Comparison of ENCODE assay signal across 1 cellular context in the genomic region with DNA sequence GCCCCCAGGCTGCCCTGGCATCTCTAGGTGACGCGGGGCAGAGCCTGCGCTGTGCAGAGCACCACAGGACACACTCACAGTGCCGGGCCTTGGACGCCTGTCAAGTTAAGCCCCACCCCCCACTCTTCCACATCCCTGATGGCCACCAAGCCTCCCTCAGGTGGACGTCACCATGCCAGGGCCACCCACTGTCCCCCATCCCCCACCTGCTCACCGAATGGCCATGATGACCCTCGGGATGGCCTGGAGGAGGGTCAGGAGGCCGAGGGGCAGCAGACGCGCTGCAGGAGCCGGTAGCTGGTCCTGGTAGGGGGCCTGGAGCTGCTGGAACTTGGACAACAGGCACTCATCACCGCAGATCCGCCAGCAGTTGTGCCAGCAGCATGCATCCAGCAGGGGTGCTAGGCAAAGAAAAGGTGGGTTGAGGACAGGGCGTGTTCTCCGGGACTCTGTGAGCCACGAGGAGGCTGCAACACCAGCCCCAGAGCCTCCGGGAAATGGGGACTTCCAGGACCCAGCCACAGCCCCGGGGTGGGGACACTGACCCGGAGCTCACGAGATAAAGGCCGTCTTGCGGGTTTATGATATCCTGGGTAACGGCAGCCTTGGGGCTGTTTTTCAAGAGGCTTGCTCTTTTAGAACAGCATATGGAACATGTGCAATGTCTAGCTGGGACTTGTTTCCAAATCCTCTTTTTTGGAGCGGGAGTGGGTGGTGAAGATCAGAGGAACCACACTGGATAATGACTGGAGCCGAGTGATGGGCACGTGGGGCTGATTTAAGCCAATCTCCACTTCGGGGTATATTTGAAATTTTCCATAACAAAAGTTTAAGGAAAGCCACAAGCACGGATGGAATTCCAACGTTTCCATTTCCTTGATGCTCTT.
TF ChIP-seq lines count a peak whose summit lies in the region.

No MANE protein-coding gene starts in this region.

TF ChIP-seq in K562, 482 proteins besides CTCF, POLR2A, EP300 and RAD21 (continued from another document and continues in another):
- TF ChIP-seq, protein P1, sequence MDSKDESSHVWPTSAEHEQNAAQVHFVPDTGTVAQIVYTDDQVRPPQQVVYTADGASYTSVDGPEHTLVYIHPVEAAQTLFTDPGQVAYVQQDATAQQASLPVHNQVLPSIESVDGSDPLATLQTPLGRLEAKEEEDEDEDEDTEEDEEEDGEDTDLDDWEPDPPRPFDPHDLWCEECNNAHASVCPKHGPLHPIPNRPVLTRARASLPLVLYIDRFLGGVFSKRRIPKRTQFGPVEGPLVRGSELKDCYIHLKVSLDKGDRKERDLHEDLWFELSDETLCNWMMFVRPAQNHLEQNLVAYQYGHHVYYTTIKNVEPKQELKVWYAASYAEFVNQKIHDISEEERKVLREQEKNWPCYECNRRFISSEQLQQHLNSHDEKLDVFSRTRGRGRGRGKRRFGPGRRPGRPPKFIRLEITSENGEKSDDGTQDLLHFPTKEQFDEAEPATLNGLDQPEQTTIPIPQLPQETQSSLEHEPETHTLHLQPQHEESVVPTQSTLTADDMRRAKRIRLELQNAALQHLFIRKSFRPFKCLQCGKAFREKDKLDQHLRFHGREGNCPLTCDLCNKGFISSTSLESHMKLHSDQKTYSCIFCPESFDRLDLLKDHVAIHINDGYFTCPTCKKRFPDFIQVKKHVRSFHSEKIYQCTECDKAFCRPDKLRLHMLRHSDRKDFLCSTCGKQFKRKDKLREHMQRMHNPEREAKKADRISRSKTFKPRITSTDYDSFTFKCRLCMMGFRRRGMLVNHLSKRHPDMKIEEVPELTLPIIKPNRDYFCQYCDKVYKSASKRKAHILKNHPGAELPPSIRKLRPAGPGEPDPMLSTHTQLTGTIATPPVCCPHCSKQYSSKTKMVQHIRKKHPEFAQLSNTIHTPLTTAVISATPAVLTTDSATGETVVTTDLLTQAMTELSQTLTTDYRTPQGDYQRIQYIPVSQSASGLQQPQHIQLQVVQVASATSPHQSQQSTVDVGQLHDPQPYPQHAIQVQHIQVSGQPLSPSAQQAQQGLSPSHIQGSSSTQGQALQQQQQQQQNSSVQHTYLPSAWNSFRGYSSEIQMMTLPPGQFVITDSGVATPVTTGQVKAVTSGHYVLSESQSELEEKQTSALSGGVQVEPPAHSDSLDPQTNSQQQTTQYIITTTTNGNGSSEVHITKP (IDR thresholded peaks at IDR 0.05; ENCODE audit: partially characterized antibody), result peak; percentile 51
- TF ChIP-seq, protein P2, sequence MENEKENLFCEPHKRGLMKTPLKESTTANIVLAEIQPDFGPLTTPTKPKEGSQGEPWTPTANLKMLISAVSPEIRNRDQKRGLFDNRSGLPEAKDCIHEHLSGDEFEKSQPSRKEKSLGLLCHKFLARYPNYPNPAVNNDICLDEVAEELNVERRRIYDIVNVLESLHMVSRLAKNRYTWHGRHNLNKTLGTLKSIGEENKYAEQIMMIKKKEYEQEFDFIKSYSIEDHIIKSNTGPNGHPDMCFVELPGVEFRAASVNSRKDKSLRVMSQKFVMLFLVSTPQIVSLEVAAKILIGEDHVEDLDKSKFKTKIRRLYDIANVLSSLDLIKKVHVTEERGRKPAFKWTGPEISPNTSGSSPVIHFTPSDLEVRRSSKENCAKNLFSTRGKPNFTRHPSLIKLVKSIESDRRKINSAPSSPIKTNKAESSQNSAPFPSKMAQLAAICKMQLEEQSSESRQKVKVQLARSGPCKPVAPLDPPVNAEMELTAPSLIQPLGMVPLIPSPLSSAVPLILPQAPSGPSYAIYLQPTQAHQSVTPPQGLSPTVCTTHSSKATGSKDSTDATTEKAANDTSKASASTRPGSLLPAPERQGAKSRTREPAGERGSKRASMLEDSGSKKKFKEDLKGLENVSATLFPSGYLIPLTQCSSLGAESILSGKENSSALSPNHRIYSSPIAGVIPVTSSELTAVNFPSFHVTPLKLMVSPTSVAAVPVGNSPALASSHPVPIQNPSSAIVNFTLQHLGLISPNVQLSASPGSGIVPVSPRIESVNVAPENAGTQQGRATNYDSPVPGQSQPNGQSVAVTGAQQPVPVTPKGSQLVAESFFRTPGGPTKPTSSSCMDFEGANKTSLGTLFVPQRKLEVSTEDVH (IDR thresholded peaks at IDR 0.05; ENCODE audit: low read depth, partially characterized antibody), result no peak
- TF ChIP-seq NFIX (CRISPR knock-in tag; IDR thresholded peaks at IDR 0.05; ENCODE audit: low read depth) (no peak), CBX8 (IDR thresholded peaks at IDR 0.05; ENCODE audit: borderline replicate concordance, extremely low read depth, low read depth, low read length, poor library complexity, severe bottlenecking) (no peak), WHSC1 (IDR thresholded peaks at IDR 0.05; ENCODE audit: low read length) (no peak), PHB (CRISPR knock-in tag; IDR thresholded peaks at IDR 0.05) (no peak), KDM5B (IDR thresholded peaks at IDR 0.05; ENCODE audit: insufficient replicate concordance, low read depth, low read length) (peak; percentile 59), PHF8 (IDR thresholded peaks at IDR 0.05; ENCODE audit: borderline replicate concordance, low read length) (peak; percentile 62; the same call in 1 of the 2 replicates), HDGF (IDR thresholded peaks at IDR 0.05) (peak; percentile 84; the same call in 1 of the 2 replicates), GTF2F1 (IDR thresholded peaks at IDR 0.05; ENCODE audit: low read depth, low read length) (no peak), GTF2E2 (tag; IDR thresholded peaks at IDR 0.05) (peak; percentile 49; the same call in 1 of the 2 replicates), CREB1 (IDR thresholded peaks at IDR 0.05) (no peak), CREB1 (CRISPR knock-in tag; IDR thresholded peaks at IDR 0.05) (0 out of 2 replicates have a peak, but pooled peaks have one; percentile 37), NR2C2 (CRISPR knock-in tag; IDR thresholded peaks at IDR 0.05) (no peak), NR2C2 (tag; IDR thresholded peaks at IDR 0.05) (peak; percentile 62), KLF16 (IDR thresholded peaks at IDR 0.05) (no peak), ATF6 (CRISPR knock-in tag; IDR thresholded peaks at IDR 0.05) (0 out of 2 replicates have a peak, but pooled peaks have one; percentile 25), ZNF77 (CRISPR knock-in tag; IDR thresholded peaks at IDR 0.05) (no peak), NFXL1 (CRISPR knock-in tag; IDR thresholded peaks at IDR 0.05) (no peak), MYNN (IDR thresholded peaks at IDR 0.05) (peak; percentile 46; the same call in 1 of the 2 replicates), MYNN (CRISPR knock-in tag; IDR thresholded peaks at IDR 0.05) (no peak), U2AF2 (optimal IDR thresholded peaks at IDR 0.05; ENCODE audit: low read depth, low read length) (no peak), OTX1 (CRISPR knock-in tag; IDR thresholded peaks at IDR 0.05) (0 out of 2 replicates have a peak, but pooled peaks have one; percentile 64), ELF4 (CRISPR knock-in tag; IDR thresholded peaks at IDR 0.05) (0 out of 2 replicates have a peak, but pooled peaks have one; percentile 52), TAF1 (IDR thresholded peaks at IDR 0.05; ENCODE audit: control insufficient read depth, extremely low read depth, insufficient read depth, low read length, severe bottlenecking) (peak; percentile 71), NEUROD1 (IDR thresholded peaks at IDR 0.05; ENCODE audit: borderline replicate concordance, low read depth, low read length, partially characterized antibody) (no peak), POLR2AphosphoS2 (IDR thresholded peaks at IDR 0.05; ENCODE audit: low read length) (no peak), ZNF407 (IDR thresholded peaks at IDR 0.05; ENCODE audit: low read depth) (no peak), ZEB2 (IDR thresholded peaks at IDR 0.05) (0 out of 2 replicates have a peak, but pooled peaks have one; percentile 32), NUFIP1 (IDR thresholded peaks at IDR 0.05; ENCODE audit: partially characterized antibody) (no peak), RBM15 (IDR thresholded peaks at IDR 0.05; ENCODE audit: insufficient read depth, low read length) (no peak), SOX6 (IDR thresholded peaks at IDR 0.05) (0 out of 2 replicates have a peak, but pooled peaks have one; percentile 17)
- TF ChIP-seq, protein P3, sequence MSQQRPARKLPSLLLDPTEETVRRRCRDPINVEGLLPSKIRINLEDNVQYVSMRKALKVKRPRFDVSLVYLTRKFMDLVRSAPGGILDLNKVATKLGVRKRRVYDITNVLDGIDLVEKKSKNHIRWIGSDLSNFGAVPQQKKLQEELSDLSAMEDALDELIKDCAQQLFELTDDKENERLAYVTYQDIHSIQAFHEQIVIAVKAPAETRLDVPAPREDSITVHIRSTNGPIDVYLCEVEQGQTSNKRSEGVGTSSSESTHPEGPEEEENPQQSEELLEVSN (IDR thresholded peaks at IDR 0.05; ENCODE audit: borderline replicate concordance in 1 of 2, extremely low read depth in 1 of 2, insufficient read depth in 1 of 2, insufficient read length in 1 of 2, low read depth in 1 of 2, low read length in 1 of 2, poor library complexity in 1 of 2, severe bottlenecking in 1 of 2), result peak; percentile 51 to 87
- TF ChIP-seq, protein P4, sequence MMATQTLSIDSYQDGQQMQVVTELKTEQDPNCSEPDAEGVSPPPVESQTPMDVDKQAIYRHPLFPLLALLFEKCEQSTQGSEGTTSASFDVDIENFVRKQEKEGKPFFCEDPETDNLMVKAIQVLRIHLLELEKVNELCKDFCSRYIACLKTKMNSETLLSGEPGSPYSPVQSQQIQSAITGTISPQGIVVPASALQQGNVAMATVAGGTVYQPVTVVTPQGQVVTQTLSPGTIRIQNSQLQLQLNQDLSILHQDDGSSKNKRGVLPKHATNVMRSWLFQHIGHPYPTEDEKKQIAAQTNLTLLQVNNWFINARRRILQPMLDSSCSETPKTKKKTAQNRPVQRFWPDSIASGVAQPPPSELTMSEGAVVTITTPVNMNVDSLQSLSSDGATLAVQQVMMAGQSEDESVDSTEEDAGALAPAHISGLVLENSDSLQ (IDR thresholded peaks at IDR 0.05), result peak; percentile 87
- TF ChIP-seq, protein P5, sequence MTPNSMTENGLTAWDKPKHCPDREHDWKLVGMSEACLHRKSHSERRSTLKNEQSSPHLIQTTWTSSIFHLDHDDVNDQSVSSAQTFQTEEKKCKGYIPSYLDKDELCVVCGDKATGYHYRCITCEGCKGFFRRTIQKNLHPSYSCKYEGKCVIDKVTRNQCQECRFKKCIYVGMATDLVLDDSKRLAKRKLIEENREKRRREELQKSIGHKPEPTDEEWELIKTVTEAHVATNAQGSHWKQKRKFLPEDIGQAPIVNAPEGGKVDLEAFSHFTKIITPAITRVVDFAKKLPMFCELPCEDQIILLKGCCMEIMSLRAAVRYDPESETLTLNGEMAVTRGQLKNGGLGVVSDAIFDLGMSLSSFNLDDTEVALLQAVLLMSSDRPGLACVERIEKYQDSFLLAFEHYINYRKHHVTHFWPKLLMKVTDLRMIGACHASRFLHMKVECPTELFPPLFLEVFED (CRISPR knock-in tag; conservative IDR thresholded peaks at IDR 0.05), result 0 out of 2 replicates have a peak, but pooled peaks have one; percentile 18
